In genomic region chr5:96533371-96533770, GRCh38 we compare ENCODE assay signal across 35 cellular contexts.
"Had no signal": no experiment of that assay in that cellular context is flagged by ENCODE, and none has a peak within 500 bp of the region (broad histone marks: within the 10 kb centered on the region; RNA-seq: fewer than 3 reads in every experiment).

No MANE protein-coding gene starts in this region.

- H3K9me3 ChIP-seq: MG63 had no signal

- DNase-seq: Karpas-422, Kasumi-1, MG63, MM.1S, MV-4-11, NCI-H1048, NCI-H1092 treated with DMSO at 0.1 percent for 48 hours, NCI-H1105, NCI-H1105 treated with DMSO at 0.1 percent for 48 hours, NCI-H1417, NCI-H1417 treated with DMSO at 0.1 percent for 48 hours, NCI-H1436, NCI-H1436 treated with DMSO at 0.1 percent for 48 hours, NCI-H146, NCI-H1694, NCI-H1694 treated with DMSO at 0.1 percent for 48 hours, NCI-H187, NCI-H187 treated with DMSO at 0.1 percent for 48 hours, NCI-H1930, NCI-H2029, NCI-H2029 treated with DMSO at 0.1 percent for 48 hours, NCI-H2081, NCI-H2081 treated with DMSO at 0.1 percent for 48 hours, NCI-H2107, NCI-H2171 treated with DMSO at 0.1 percent for 48 hours, NCI-H2227 treated with DMSO at 0.1 percent for 48 hours, NCI-H226, NCI-H345, NCI-H446, NCI-H446 treated with DMSO at 0.1 percent for 48 hours, NCI-H510A, NCI-H510A treated with DMSO at 0.1 percent for 48 hours, NCI-H524, NCI-H524 treated with DMSO at 0.1 percent for 48 hours, NCI-H526 had no signal

- H3K27me3 ChIP-seq: MG63 had no signal

- H3K36me3 ChIP-seq: MG63 had no signal

- H3K4me3 ChIP-seq: MG63 had no signal
